ENCODE assay signal across 10 cellular contexts in genomic region chr12:111180830-111181726, GRCh38.
DNase-seq lines count a peak whose midpoint lies in the region; ATAC-seq and TF ChIP-seq lines count a peak whose summit lies in the region.
"Had no signal": no experiment of that assay in that cellular context is flagged by ENCODE, and none has a peak within 500 bp of the region (broad histone marks: within the 10 kb centered on the region; RNA-seq: fewer than 3 reads in every experiment).

No MANE protein-coding gene starts in this region.

- H3K27me3 ChIP-seq in gastrocnemius medialis: peaks cover 3 to 22% (median 11%) of the 10 kb centered on the region in 3 donors

- intact Hi-C loops in gastrocnemius medialis (cut with DNase I; ENCODE audit: low total_unique reads): no loop called here

- H3K4me3 ChIP-seq in Jurkat, Clone E6-1 (ENCODE audit: low read length): no peak overlapping the region
- H3K4me3 ChIP-seq in fibroblast of villous mesenchyme (ENCODE audit: low read depth, low read length) (no peak overlapping the region), gastrocnemius medialis (no peak overlapping the region)
- H3K4me3 ChIP-seq: smooth muscle cell had no signal

- no peak for TF ChIP-seq POLR2A in gastrocnemius medialis (IDR thresholded peaks at IDR 0.05)

- no peak for ATAC-seq in gastrocnemius medialis
- ATAC-seq in HG02678 (IDR thresholded peaks at IDR 0.05; ENCODE audit: unreplicated experiment): no peak
- ATAC-seq in GM18858 (IDR thresholded peaks at IDR 0.05; ENCODE audit: unreplicated experiment): no peak
- ATAC-seq: activated T-cell treated with anti-CD3 and anti-CD28 coated beads, Interleukin-2, amount 50 U/mL, for 72 hours had no signal

- H3K4me1 ChIP-seq in gastrocnemius medialis: no peaks in the 10 kb centered on the region

- TF ChIP-seq CTCF in fibroblast of villous mesenchyme (IDR thresholded peaks at IDR 0.05; ENCODE audit: insufficient read depth, low read depth, low read length): no peak
- TF ChIP-seq CTCF in gastrocnemius medialis (IDR thresholded peaks at IDR 0.05 in 4 of 5, conservative IDR thresholded peaks at IDR 0.05 in 1 of 5): no peak

- in situ Hi-C loops in gastrocnemius medialis (cut with MboI; ENCODE audit: low sequenced_read_pairs in 4 of 4): no loop called here

- DNase-seq in Jurkat, Clone E6-1 (ENCODE audit: low read depth, low spot score): peak; percentile 38
- DNase-seq in NCI-H82 (lab: John Stamatoyannopoulos, UW) (peak; percentile 95), fibroblast of villous mesenchyme (ENCODE audit: low read depth) (peak; percentile 41), gastrocnemius medialis (peak; percentile 27 to 52), foreskin melanocyte (no peak), dermis blood vessel endothelial cell (no peak)
- DNase-seq: activated T-cell treated with anti-CD3 and anti-CD28 coated beads, Interleukin-2, amount 50 U/mL, for 72 hours had no signal

- no peaks in the 10 kb centered on the region for H3K36me3 ChIP-seq in gastrocnemius medialis

- no peaks in the 10 kb centered on the region for H3K9me3 ChIP-seq in gastrocnemius medialis

- H3K27ac ChIP-seq in gastrocnemius medialis: no peak overlapping the region

Comparison
In these comparisons a context has a peak if more than half of its experiments do, and no peak if none do; other contexts are left out.
1. DNase-seq: peak in Jurkat, Clone E6-1 (single experiment), NCI-H82 (single experiment), fibroblast of villous mesenchyme (single experiment) and gastrocnemius medialis (2 of 2); none in foreskin melanocyte (single experiment) and dermis blood vessel endothelial cell (single experiment).